Comparison of ENCODE assay signal across 31 cellular contexts in genomic region chr14:89128616-89129015, GRCh38.
"Had no signal": no experiment of that assay in that cellular context is flagged by ENCODE, and none has a peak within 500 bp of the region (broad histone marks: within the 10 kb centered on the region; RNA-seq: fewer than 3 reads in every experiment).

No MANE protein-coding gene starts in this region.

- H3K9me3 ChIP-seq: ovary, psoas muscle, spleen, suprapubic skin, testis, tibial artery, transverse colon, upper lobe of right lung, uterus had no signal

- H3K27me3 ChIP-seq: ovary, spleen, testis, tibial artery, transverse colon, upper lobe of right lung, uterus had no signal

- H3K27ac ChIP-seq: ovary, parathyroid adenoma, psoas muscle, skin epidermis, spleen, suprapubic skin, testis, tibial artery, transverse colon, upper lobe of right lung, uterus had no signal

- H3K36me3 ChIP-seq: ovary, spleen, suprapubic skin, tibial artery, transverse colon, upper lobe of right lung, uterus had no signal

- H2AFZ ChIP-seq: parathyroid adenoma had no signal

- H3K9ac ChIP-seq: parathyroid adenoma had no signal

- H3K4me1 Mint-ChIP-seq: naive thymus-derived CD8-positive, alpha-beta T cell; nephron progenitor cell; neural crest cell; stimulated activated memory B cell treated with anti-CD40 and anti-IgM and Interleukin-4, amounts not matched to agents 10 μg/mL and 1 μg/mL and 100 μg/mL, for 72 hours; stimulated activated naive CD8-positive, alpha-beta T cell treated with anti-CD3 and anti-CD28 coated beads, Interleukin-15, amount 100 ng/mL, for 72 hours had no signal

- H3K4me2 ChIP-seq: smooth muscle cell had no signal

- ATAC-seq: naive thymus-derived CD8-positive, alpha-beta T cell; natural killer cell treated with Interleukin-12 subunit alpha and Interleukin-12 subunit beta and Interleukin-15 and Interleukin-18, amount 100 ng/mL, for 72 hours; psoas muscle; right cardiac atrium; stimulated activated memory B cell treated with anti-CD40 and anti-IgM and Interleukin-4, amounts not matched to agents 10 μg/mL and 1 μg/mL and 100 μg/mL, for 72 hours; stimulated activated naive CD8-positive, alpha-beta T cell treated with anti-CD3 and anti-CD28 coated beads, Interleukin-15, amount 100 ng/mL, for 72 hours; stimulated activated naive CD8-positive, alpha-beta T cell treated with anti-CD3 and anti-CD28 coated beads, Interleukin-15, Interleukin-2, amounts not matched to agents 100 U/mL and 50 U/mL, for 24 hours had no signal

- H3K4me3 ChIP-seq: ovary, psoas muscle, skin epidermis, smooth muscle cell, spleen, suprapubic skin, testis, tibial artery, transverse colon, upper lobe of right lung, uterus had no signal

- H3K9me3 Mint-ChIP-seq: naive thymus-derived CD8-positive, alpha-beta T cell; natural killer cell treated with Interleukin-12 subunit alpha and Interleukin-12 subunit beta and Interleukin-15 and Interleukin-18, amount 100 ng/mL, for 72 hours; neural crest cell; stimulated activated memory B cell treated with anti-CD40 and anti-IgM and Interleukin-4, amounts not matched to agents 10 μg/mL and 1 μg/mL and 100 μg/mL, for 72 hours; stimulated activated naive CD8-positive, alpha-beta T cell treated with anti-CD3 and anti-CD28 coated beads, Interleukin-15, amount 100 ng/mL, for 72 hours; type B pancreatic cell had no signal

- H3K4me3 Mint-ChIP-seq: naive thymus-derived CD8-positive, alpha-beta T cell; natural killer cell treated with Interleukin-12 subunit alpha and Interleukin-12 subunit beta and Interleukin-15 and Interleukin-18, amount 100 ng/mL, for 72 hours; nephron progenitor cell; neural crest cell; stimulated activated memory B cell treated with anti-CD40 and anti-IgM and Interleukin-4, amounts not matched to agents 10 μg/mL and 1 μg/mL and 100 μg/mL, for 72 hours; stimulated activated naive CD8-positive, alpha-beta T cell treated with anti-CD3 and anti-CD28 coated beads, Interleukin-15, amount 100 ng/mL, for 72 hours; type B pancreatic cell had no signal

- H3K36me3 Mint-ChIP-seq: naive thymus-derived CD8-positive, alpha-beta T cell; natural killer cell treated with Interleukin-12 subunit alpha and Interleukin-12 subunit beta and Interleukin-15 and Interleukin-18, amount 100 ng/mL, for 72 hours; stimulated activated memory B cell treated with anti-CD40 and anti-IgM and Interleukin-4, amounts not matched to agents 10 μg/mL and 1 μg/mL and 100 μg/mL, for 72 hours; type B pancreatic cell had no signal

- DNase-seq: naive thymus-derived CD8-positive, alpha-beta T cell; nephron progenitor cell; occipital lobe; ovary; posterior cingulate gyrus; psoas muscle; right cardiac atrium; spleen; stimulated activated CD4-positive, alpha-beta T cell treated with anti-CD3 and anti-CD28 coated beads, Interleukin-12 subunit alpha, Interleukin-12 subunit beta, amount 100 ng/mL, for 4 hours; stimulated activated CD4-positive, alpha-beta T cell treated with anti-CD3 and anti-CD28 coated beads, Interleukin-1b, Interleukin-23, amount 100 ng/mL, for 48 hours; stimulated activated CD4-positive, alpha-beta T cell treated with anti-CD3 and anti-CD28 coated beads, Interleukin-4, amount 100 ng/mL, for 1 hour; stimulated activated CD4-positive, alpha-beta T cell treated with anti-CD3 and anti-CD28 coated beads, Interleukin-4, amount 100 ng/mL, for 4 hours; stimulated activated CD8-positive, alpha-beta memory T cell treated with anti-CD3 and anti-CD28 coated beads, Interleukin-4, amount 100 ng/mL, for 48 hours; stimulated activated naive CD4-positive, alpha-beta T cell; stimulated activated naive CD8-positive, alpha-beta T cell treated with anti-CD3 and anti-CD28 coated beads, Interleukin-15, amount 100 ng/mL, for 72 hours; stimulated activated naive CD8-positive, alpha-beta T cell treated with anti-CD3 and anti-CD28 coated beads, Interleukin-15, Interleukin-2, amounts not matched to agents 100 U/mL and 50 U/mL, for 24 hours; substantia nigra; testis; tibial artery; transverse colon; upper lobe of right lung; uterus had no signal

- H3K79me2 ChIP-seq: parathyroid adenoma had no signal

- H3K4me1 ChIP-seq: parathyroid adenoma, psoas muscle, spleen, suprapubic skin, testis, tibial artery, transverse colon, upper lobe of right lung, uterus had no signal

- H3K27ac Mint-ChIP-seq: naive thymus-derived CD8-positive, alpha-beta T cell; natural killer cell treated with Interleukin-12 subunit alpha and Interleukin-12 subunit beta and Interleukin-15 and Interleukin-18, amount 100 ng/mL, for 72 hours; nephron progenitor cell; progenitor cell of endocrine pancreas; stimulated activated memory B cell treated with anti-CD40 and anti-IgM and Interleukin-4, amounts not matched to agents 10 μg/mL and 1 μg/mL and 100 μg/mL, for 72 hours; stimulated activated naive CD8-positive, alpha-beta T cell treated with anti-CD3 and anti-CD28 coated beads, Interleukin-15, amount 100 ng/mL, for 72 hours; type B pancreatic cell had no signal

- H3K27me3 Mint-ChIP-seq: stimulated activated memory B cell treated with anti-CD40 and anti-IgM and Interleukin-4, amounts not matched to agents 10 μg/mL and 1 μg/mL and 100 μg/mL, for 72 hours; stimulated activated naive CD8-positive, alpha-beta T cell treated with anti-CD3 and anti-CD28 coated beads, Interleukin-15, amount 100 ng/mL, for 72 hours had no signal
